In the genomic region with DNA sequence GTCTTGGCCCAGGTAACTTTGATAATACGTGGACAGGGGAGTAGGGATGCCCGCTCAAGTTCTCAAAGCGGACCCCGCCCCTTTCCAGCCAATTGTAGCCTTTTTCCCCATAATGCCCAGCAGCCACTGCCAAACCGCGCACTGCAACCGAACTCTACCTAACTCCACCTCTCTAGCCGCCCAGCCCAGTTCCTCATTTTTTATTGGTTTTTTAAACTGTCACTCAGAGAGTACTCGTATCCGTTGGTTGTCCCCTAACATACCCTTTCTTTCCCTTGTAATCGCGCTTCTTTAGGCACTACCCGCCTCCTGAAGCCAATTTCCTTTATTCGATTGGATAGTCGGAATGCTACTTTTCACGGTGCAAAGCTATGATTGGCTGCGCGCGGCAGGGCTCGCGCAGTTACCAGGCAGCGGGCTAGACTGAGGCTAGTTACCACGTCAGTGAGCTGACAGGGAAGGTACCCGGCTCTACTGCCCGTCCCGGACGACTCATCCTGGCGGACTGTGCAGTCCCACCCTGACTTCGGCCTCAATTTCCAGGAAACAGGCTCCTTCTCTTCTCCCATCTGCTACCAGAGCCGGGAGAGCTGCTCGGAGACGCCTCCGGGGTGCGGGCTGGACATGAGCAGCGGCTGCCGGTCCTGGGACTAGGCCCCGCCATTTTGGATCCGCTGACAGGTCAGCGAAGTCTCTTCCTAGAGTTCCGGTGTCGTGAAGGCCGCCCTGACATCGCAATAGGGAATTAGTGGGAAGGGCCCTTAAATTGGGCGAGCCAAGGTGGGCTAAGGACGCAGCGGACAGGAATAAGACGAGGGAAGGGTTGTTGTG, we compare ENCODE assay signal across 8 cellular contexts. TPM values are rescaled to one million over a fixed set of nuclear protein-coding genes. Genes with fewer than 3 reads are reported as not detected.
DNase-seq lines count a peak whose midpoint lies in the region; FAIRE-seq and TF ChIP-seq lines count a peak whose summit lies in the region.

A gene with protein sequence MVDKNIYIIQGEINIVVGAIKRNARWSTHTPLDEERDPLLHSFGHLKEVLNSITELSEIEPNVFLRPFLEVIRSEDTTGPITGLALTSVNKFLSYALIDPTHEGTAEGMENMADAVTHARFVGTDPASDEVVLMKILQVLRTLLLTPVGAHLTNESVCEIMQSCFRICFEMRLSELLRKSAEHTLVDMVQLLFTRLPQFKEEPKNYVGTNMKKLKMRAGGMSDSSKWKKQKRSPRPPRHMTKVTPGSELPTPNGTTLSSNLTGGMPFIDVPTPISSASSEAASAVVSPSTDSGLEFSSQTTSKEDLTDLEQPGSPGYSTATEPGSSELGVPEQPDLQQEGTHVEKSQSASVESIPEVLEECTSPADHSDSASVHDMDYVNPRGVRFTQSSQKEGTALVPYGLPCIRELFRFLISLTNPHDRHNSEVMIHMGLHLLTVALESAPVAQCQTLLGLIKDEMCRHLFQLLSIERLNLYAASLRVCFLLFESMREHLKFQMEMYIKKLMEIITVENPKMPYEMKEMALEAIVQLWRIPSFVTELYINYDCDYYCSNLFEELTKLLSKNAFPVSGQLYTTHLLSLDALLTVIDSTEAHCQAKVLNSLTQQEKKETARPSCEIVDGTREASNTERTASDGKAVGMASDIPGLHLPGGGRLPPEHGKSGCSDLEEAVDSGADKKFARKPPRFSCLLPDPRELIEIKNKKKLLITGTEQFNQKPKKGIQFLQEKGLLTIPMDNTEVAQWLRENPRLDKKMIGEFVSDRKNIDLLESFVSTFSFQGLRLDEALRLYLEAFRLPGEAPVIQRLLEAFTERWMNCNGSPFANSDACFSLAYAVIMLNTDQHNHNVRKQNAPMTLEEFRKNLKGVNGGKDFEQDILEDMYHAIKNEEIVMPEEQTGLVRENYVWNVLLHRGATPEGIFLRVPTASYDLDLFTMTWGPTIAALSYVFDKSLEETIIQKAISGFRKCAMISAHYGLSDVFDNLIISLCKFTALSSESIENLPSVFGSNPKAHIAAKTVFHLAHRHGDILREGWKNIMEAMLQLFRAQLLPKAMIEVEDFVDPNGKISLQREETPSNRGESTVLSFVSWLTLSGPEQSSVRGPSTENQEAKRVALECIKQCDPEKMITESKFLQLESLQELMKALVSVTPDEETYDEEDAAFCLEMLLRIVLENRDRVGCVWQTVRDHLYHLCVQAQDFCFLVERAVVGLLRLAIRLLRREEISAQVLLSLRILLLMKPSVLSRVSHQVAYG (N-terminal part only) (plus strand): TSS at position 432 of the 831 bp plus-strand sequence. CDS start 13,407 bp downstream, outside the sequence.

- peak; percentile 99 for FAIRE-seq in frontal cortex (lab: Jason Lieb, UNC)

- no peak within 1 kb of the TSS for H2BK120ac ChIP-seq in neuronal stem cell (ENCODE audit: low read depth, low read length)

- no peak within 1 kb of the TSS for H4K8ac ChIP-seq in neuronal stem cell (ENCODE audit: low read depth, low read length)

- H3K79me1 ChIP-seq in neuronal stem cell (ENCODE audit: low read depth, low read length): peaks cover 7% of the 10 kb centered on the region

- peaks cover 19 to 30% of the 10 kb centered on the region in 2 donors for H3K4me1 ChIP-seq in neuronal stem cell (ENCODE audit: control insufficient read depth in 2 of 2, insufficient read depth in 1 of 2, low read depth in 1 of 2, low read length in 2 of 2)

- no peak within 1 kb of the TSS for H3K14ac ChIP-seq in neuronal stem cell (ENCODE audit: low read length)

- peak within 1 kb of the TSS; percentile 92 for H2AFZ ChIP-seq in neuronal stem cell (ENCODE audit: low read length)

- H2BK12ac ChIP-seq in neuronal stem cell (ENCODE audit: low read length): no peak within 1 kb of the TSS

- no peak for TF ChIP-seq CTCF in HFFc6 (IDR thresholded peaks at IDR 0.05)
- no peak for TF ChIP-seq CTCF in NB4 (IDR thresholded peaks at IDR 0.05; ENCODE audit: low read depth, low read length)
- TF ChIP-seq CTCF in subcutaneous adipose tissue (IDR thresholded peaks at IDR 0.05; ENCODE audit: low read depth): no peak

- peak within 1 kb of the TSS; percentile 96 for H3K4me3 Mint-ChIP-seq in HFFc6
- peak within 1 kb of the TSS; percentile 99 for H3K4me3 Mint-ChIP-seq in activated naive CD4-positive, alpha-beta T cell treated with anti-CD3 and anti-CD28 coated beads, Interleukin-2, amount 10 ng/mL, durations not matched to agents 7 days and 5 days

- peaks cover 7 to 20% (median 18%) of the 10 kb centered on the region in 3 experiments for H3K27me3 ChIP-seq in neuronal stem cell (ENCODE audit: control insufficient read depth in 3 of 3, insufficient read depth in 3 of 3, low read depth in 1 of 3, low read length in 3 of 3)

- peak within 1 kb of the TSS; percentile 86 for H3K18ac ChIP-seq in neuronal stem cell (ENCODE audit: low read length)

- H4K91ac ChIP-seq in neuronal stem cell (ENCODE audit: low read depth, low read length, poor library complexity): no peak within 1 kb of the TSS

- TF ChIP-seq POLR2A in NB4 (IDR thresholded peaks at IDR 0.05; ENCODE audit: extremely low read depth, insufficient read length): peak; percentile 65

- no peaks in the 10 kb centered on the region for H3K9me3 Mint-ChIP-seq in HFFc6
- H3K9me3 Mint-ChIP-seq in activated naive CD4-positive, alpha-beta T cell treated with anti-CD3 and anti-CD28 coated beads, Interleukin-2, amount 10 ng/mL, durations not matched to agents 7 days and 5 days: no peaks in the 10 kb centered on the region

- peak within 1 kb of the TSS; percentile 96 for H3K4me3 ChIP-seq in NB4 (ENCODE audit: low read depth, low read length)
- H3K4me3 ChIP-seq in SK-N-MC: peak within 1 kb of the TSS; percentile 90
- peak within 1 kb of the TSS; percentile 80 to 90 for H3K4me3 ChIP-seq in neuronal stem cell (ENCODE audit: low read length in 2 of 2)

- H2BK5ac ChIP-seq in neuronal stem cell (ENCODE audit: low read length): no peak within 1 kb of the TSS

- CTCF ChIA-PET in activated naive CD4-positive, alpha-beta T cell treated with anti-CD3 and anti-CD28 coated beads, Interleukin-2, amount 10 ng/mL, durations not matched to agents 7 days and 5 days (lab: Charles Lee): interaction anchor here (0.8 to 4.4 kb wide), 8 partner anchors 8 to 149 kb away, joined by 3 to 24 read pairs (median 4); a partner anchor contains a TSS

- H3K27ac Mint-ChIP-seq in HFFc6: peak within 1 kb of the TSS; percentile 88
- peak within 1 kb of the TSS; percentile 92 for H3K27ac Mint-ChIP-seq in activated naive CD4-positive, alpha-beta T cell treated with anti-CD3 and anti-CD28 coated beads, Interleukin-2, amount 10 ng/mL, durations not matched to agents 7 days and 5 days

- H3K36me3 Mint-ChIP-seq in HFFc6 (ENCODE audit: low read depth): peaks cover 24% of the 10 kb centered on the region; the same call in 1 of the 2 replicates
- H3K36me3 Mint-ChIP-seq in activated naive CD4-positive, alpha-beta T cell treated with anti-CD3 and anti-CD28 coated beads, Interleukin-2, amount 10 ng/mL, durations not matched to agents 7 days and 5 days: peaks cover 29% of the 10 kb centered on the region

- no peak within 1 kb of the TSS for H3K23ac ChIP-seq in neuronal stem cell (ENCODE audit: low read depth, low read length, poor library complexity)

- DNase-seq in GM04503 (ENCODE audit: low read depth) (peak; percentile 100), HFFc6 (peak; percentile 100), NB4 (ENCODE audit: low read depth) (peak; percentile 100), SK-N-MC (ENCODE audit: low read depth, low spot score) (peak; percentile 96), frontal cortex (ENCODE audit: low spot score in 2 of 2) (peak; percentile 92 to 94), neuronal stem cell (ENCODE audit: low spot score) (peak; percentile 99)
- DNase-seq in activated naive CD4-positive, alpha-beta T cell treated with anti-CD3 and anti-CD28 coated beads, Interleukin-2, amount 10 ng/mL, durations not matched to agents 7 days and 5 days: peak; percentile 94

- H3K9me3 ChIP-seq in SK-N-MC (ENCODE audit: low read depth, low read length) (no peaks in the 10 kb centered on the region), neuronal stem cell (replicated peaks in 1 of 2; ENCODE audit: control insufficient read depth in 2 of 2, insufficient read depth in 1 of 2, low read depth in 1 of 2, low read length in 2 of 2) (no peaks in the 10 kb centered on the region)

- H3K27ac ChIP-seq in SK-N-MC: no peak within 1 kb of the TSS
- H3K27ac ChIP-seq in neuronal stem cell (replicated peaks; ENCODE audit: low read length): peak within 1 kb of the TSS; percentile 69

- H2BK15ac ChIP-seq in neuronal stem cell (ENCODE audit: low read length): no peak within 1 kb of the TSS

- WGBS in neuronal stem cell (ENCODE audit: extremely low coverage in 2 of 2, insufficient read length in 2 of 2, insufficient replicate concordance in 1 of 2), 2 donors: no CpG with 5 or more reads among the region's 47 CpGs

- H3K4ac ChIP-seq in neuronal stem cell (ENCODE audit: low read length): no peak within 1 kb of the TSS

- H3K4me2 ChIP-seq in neuronal stem cell (ENCODE audit: insufficient read depth, low read length, poor library complexity, severe bottlenecking): peak within 1 kb of the TSS; percentile 79

- no peaks in the 10 kb centered on the region for H3K36me3 ChIP-seq in SK-N-MC (ENCODE audit: insufficient read depth, low read length)
- peaks cover 0 to 12% of the 10 kb centered on the region in 2 donors for H3K36me3 ChIP-seq in neuronal stem cell (replicated peaks in 1 of 2; ENCODE audit: control insufficient read depth in 2 of 2, insufficient read depth in 2 of 2, low read length in 2 of 2)

- peaks cover 2% of the 10 kb centered on the region for H3K27me3 Mint-ChIP-seq in HFFc6 (ENCODE audit: insufficient read depth)
- peaks cover 27% of the 10 kb centered on the region for H3K27me3 Mint-ChIP-seq in activated naive CD4-positive, alpha-beta T cell treated with anti-CD3 and anti-CD28 coated beads, Interleukin-2, amount 10 ng/mL, durations not matched to agents 7 days and 5 days

- peak within 1 kb of the TSS; percentile 6 for H2AK5ac ChIP-seq in neuronal stem cell (ENCODE audit: low read depth, low read length)

- H3K9ac ChIP-seq in SK-N-MC (ENCODE audit: insufficient read length) (peak within 1 kb of the TSS; percentile 74), neuronal stem cell (ENCODE audit: low read depth, low read length, poor library complexity) (no peak within 1 kb of the TSS)

- peaks cover 67% of the 10 kb centered on the region for H3K4me1 Mint-ChIP-seq in HFFc6 (ENCODE audit: low read depth)
- H3K4me1 Mint-ChIP-seq in activated naive CD4-positive, alpha-beta T cell treated with anti-CD3 and anti-CD28 coated beads, Interleukin-2, amount 10 ng/mL, durations not matched to agents 7 days and 5 days: peaks cover 55% of the 10 kb centered on the region

RNA-seq across cellular contexts. Expression of the gene that starts here (rescaled TPM):
- 10 to 100 TPM; 67.2 to 83.6 (median 74.2) TPM for total RNA-seq in HFFc6 (2021; fragmentation: NEBNext Ultra II Directional; extraction: Animal tissue kit (Norgen Biotek cat#: 25700))
- total RNA-seq in frontal cortex (14.7 TPM), subcutaneous adipose tissue (10 to 100 TPM; 21.6 to 34.3 (median 24.0) TPM)
- 14.4 TPM for polyA plus RNA-seq in neuronal stem cell (2013, experiment 1 of 2)
- polyA plus RNA-seq in neuronal stem cell (2013, experiment 2 of 2): 14.5 TPM
